9 cellular contexts compared by ENCODE assay signal in genomic region chr3:186540444-186541226, GRCh38. TPM values are rescaled to one million over a fixed set of nuclear protein-coding genes. Genes with fewer than 3 reads are reported as not detected.
DNase-seq lines count a peak whose midpoint lies in the region; ATAC-seq, FAIRE-seq and TF ChIP-seq lines count a peak whose summit lies in the region.
"Had no signal": no experiment of that assay in that cellular context is flagged by ENCODE, and none has a peak within 500 bp of the region (broad histone marks: within the 10 kb centered on the region; RNA-seq: fewer than 3 reads in every experiment).

No MANE protein-coding gene starts in this region.

- no peaks in the 10 kb centered on the region for H3K27me3 Mint-ChIP-seq in WTC11 (ENCODE audit: low read depth)

- H2AFZ ChIP-seq in keratinocyte (ENCODE audit: control insufficient read depth, low read length), result no peak overlapping the region

- H3K4me3 Mint-ChIP-seq in WTC11, result no peak overlapping the region

- peak overlapping the region; percentile 64 for H3K27ac ChIP-seq in keratinocyte (ENCODE audit: control insufficient read depth, insufficient read depth, low read length)
- H3K27ac ChIP-seq: BLaER1 had no signal

- no peaks in the 10 kb centered on the region for H3K9me3 ChIP-seq in keratinocyte (ENCODE audit: control insufficient read depth, low read depth, low read length)
- H3K9me3 ChIP-seq: BLaER1 had no signal

- H3K9me1 ChIP-seq in keratinocyte (ENCODE audit: control insufficient read depth, extremely low read depth, insufficient read depth, low read length), result no peaks in the 10 kb centered on the region

- ATAC-seq in HG03108 (IDR thresholded peaks at IDR 0.05; ENCODE audit: unreplicated experiment), result peak; percentile 61
- ATAC-seq in WTC11, result peak; percentile 86

- H3K4me1 ChIP-seq in keratinocyte (ENCODE audit: control insufficient read depth, extremely low read depth, insufficient read depth, low read length), result peaks cover 17% of the 10 kb centered on the region
- H3K4me1 ChIP-seq: BLaER1 had no signal

- no peaks in the 10 kb centered on the region for H3K9me3 Mint-ChIP-seq in WTC11

- FAIRE-seq in bronchial epithelial cell (lab: Jason Lieb, UNC) (peak; percentile 64), keratinocyte (lab: Jason Lieb, UNC) (peak; percentile 89)

- peak overlapping the region; percentile 68 for H3K4me2 ChIP-seq in keratinocyte (ENCODE audit: control insufficient read depth, extremely low read depth, insufficient read depth, low read depth, low read length)
- H3K4me2 ChIP-seq: BLaER1 had no signal

- no peaks in the 10 kb centered on the region for H3K36me3 ChIP-seq in bronchial epithelial cell (ENCODE audit: control insufficient read depth, insufficient read depth, low read length)
- no peaks in the 10 kb centered on the region for H3K36me3 ChIP-seq in keratinocyte (ENCODE audit: control insufficient read depth in 2 of 2, extremely low read depth in 1 of 2, insufficient read depth in 2 of 2, low read length in 2 of 2)

- peaks cover 6% of the 10 kb centered on the region for H3K4me1 Mint-ChIP-seq in WTC11

- CTCF ChIA-PET in WTC11 (lab: Charles Lee), result interaction anchor here (0.6 to 3.7 kb wide), 64 partner anchors 8 to 597 kb away, joined by 3 to 117 read pairs (median 4); partner anchors contain the start of genes DGKG and DNAJB11

- TF ChIP-seq CTCF in WTC11 (IDR thresholded peaks at IDR 0.05) (peak; percentile 40; the same call in 1 of the 2 replicates), bronchial epithelial cell (IDR thresholded peaks at IDR 0.05; ENCODE audit: insufficient read depth, low read length, severe bottlenecking) (peak; percentile 53), keratinocyte (optimal IDR thresholded peaks at IDR 0.05 in 1 of 3, IDR thresholded peaks at IDR 0.05 in 1 of 3, conservative IDR thresholded peaks at IDR 0.05 in 1 of 3; ENCODE audit: extremely low read depth in 1 of 3, insufficient read depth in 2 of 3, low read length in 3 of 3) (peak; percentile 42 to 74 (median 73))

- H3K4me3 ChIP-seq in bronchial epithelial cell (ENCODE audit: low read depth, low read length) (no peak overlapping the region), keratinocyte (ENCODE audit: control insufficient read depth in 2 of 3, extremely low read depth in 1 of 3, insufficient read depth in 2 of 3, low read depth in 1 of 3, low read length in 3 of 3) (peak overlapping the region in 1 of 3 experiments; percentile 15)
- H3K4me3 ChIP-seq: BLaER1 had no signal

- H3K36me3 Mint-ChIP-seq in WTC11, result no peaks in the 10 kb centered on the region

- peak overlapping the region; percentile 22 for H3K27ac Mint-ChIP-seq in WTC11

- H3K27me3 ChIP-seq in bronchial epithelial cell (ENCODE audit: control insufficient read depth, insufficient read depth, low read length) (no peaks in the 10 kb centered on the region), keratinocyte (ENCODE audit: control insufficient read depth, extremely low read depth, insufficient read depth, low read length) (no peaks in the 10 kb centered on the region)
- H3K27me3 ChIP-seq: BLaER1 had no signal

- no peaks in the 10 kb centered on the region for H4K20me1 ChIP-seq in keratinocyte (ENCODE audit: control insufficient read depth, extremely low read depth, insufficient read depth, low read length)
- H4K20me1 ChIP-seq: BLaER1 had no signal

- dilution Hi-C loops in keratinocyte (cut with MboI; ENCODE audit: extremely low pct_ligation_motif_present, low sequenced_read_pairs), result no loop called here

- POLR2A ChIA-PET in WTC11 (lab: Charles Lee), result interaction anchor here (0.7 to 1.8 kb wide), 2 partner anchors 247 to 281 kb away, joined by 3 to 4 read pairs; no protein-coding TSS in a partner anchor

- H3K79me2 ChIP-seq in keratinocyte (ENCODE audit: control insufficient read depth, insufficient read depth, low read length), result no peaks in the 10 kb centered on the region

- peak; percentile 39 to 58 for DNase-seq in NCI-H187 (lab: John Stamatoyannopoulos, UW)
- DNase-seq in NCI-H187 treated with DMSO at 0.1 percent for 48 hours (lab: John Stamatoyannopoulos, UW), result no peak
- DNase-seq in NCI-H2227 (lab: John Stamatoyannopoulos, UW; ENCODE audit: unreplicated experiment), result peak; percentile 84
- peak; percentile 75 for DNase-seq in WTC11 (ENCODE audit: low spot score)
- DNase-seq in bronchial epithelial cell (ENCODE audit: low read depth), result peak; percentile 83
- peak; percentile 38 for DNase-seq in keratinocyte (ENCODE audit: low read depth, low spot score)
- peak; percentile 57 to 83 for DNase-seq in stimulated activated CD4-positive, alpha-beta T cell treated with anti-CD3 and anti-CD28 coated beads, Interleukin-1b, Interleukin-23, amount 100 ng/mL, for 4 hours (ENCODE audit: low read depth in 2 of 2)

- no peak overlapping the region for H3K9ac ChIP-seq in keratinocyte (ENCODE audit: control insufficient read depth, extremely low read depth, insufficient read depth, low read length)
- H3K9ac ChIP-seq: BLaER1 had no signal

TF ChIP-seq in WTC11, 78 proteins besides CTCF, POLR2A, EP300 and RAD21 (continues in another document):
- TF ChIP-seq CREB1 (CRISPR knock-in tag; IDR thresholded peaks at IDR 0.05) (no peak), CREM (CRISPR knock-in tag; IDR thresholded peaks at IDR 0.05) (no peak), JUN (CRISPR knock-in tag; IDR thresholded peaks at IDR 0.05) (no peak), HMGXB4 (CRISPR knock-in tag; IDR thresholded peaks at IDR 0.05) (no peak)

RNA-seq across cellular contexts. Expression of gene CRYGS, which starts 3.5 kb away (rescaled TPM):
- 1.7 to 2.9 TPM (median 1.9 TPM) in 3 replicates for total RNA-seq in WTC11 (2021)
- total RNA-seq in bronchial epithelial cell, result 0.79 and 1.7 TPM in 2 replicates
- polyA plus RNA-seq in keratinocyte, result 1.1 to 5.2 TPM (median 3.4 TPM) in 3 replicates
- 0.86 TPM for polyA plus RNA-seq in keratinocyte (2011; ENCODE audit: low read depth)
- polyA plus RNA-seq in keratinocyte (2011; cell fraction: cytosol; rRNA removed), result 0.12 and 0.18 TPM in 2 replicates
- polyA plus RNA-seq in keratinocyte (2011; cell fraction: nucleus; rRNA removed), result 11.1 and 12.5 TPM in 2 replicates
- 1.2 and 3.3 TPM in 2 replicates for polyA plus RNA-seq in keratinocyte (2012; ENCODE audit: low replicate concordance)
- polyA minus RNA-seq in keratinocyte, result 1.5 to 3.6 TPM in 2 of 3 replicates, not detected in the other
- polyA minus RNA-seq in keratinocyte (2011; cell fraction: cytosol; rRNA and poly(A)+ RNA removed), result not detected
- polyA minus RNA-seq in keratinocyte (2011; cell fraction: nucleus; rRNA and poly(A)+ RNA removed), result 4.0 and 4.2 TPM in 2 replicates

RNA-seq across cellular contexts. Expression of gene TBCCD1, which starts 26.5 kb away (rescaled TPM):
- total RNA-seq in WTC11 (2021) (10.6 to 11.5 TPM (median 11.3 TPM) in 3 replicates), bronchial epithelial cell (13.7 and 14.7 TPM in 2 replicates)
- 14.2 to 15.8 TPM (median 15.0 TPM) in 3 replicates for polyA plus RNA-seq in keratinocyte
- 8.8 TPM for polyA plus RNA-seq in keratinocyte (2011; ENCODE audit: low read depth)
- polyA plus RNA-seq in keratinocyte (2011; cell fraction: cytosol; rRNA removed), result 9.0 and 15.3 TPM in 2 replicates
- 15.9 and 17.3 TPM in 2 replicates for polyA plus RNA-seq in keratinocyte (2011; cell fraction: nucleus; rRNA removed)
- polyA plus RNA-seq in keratinocyte (2012; ENCODE audit: low replicate concordance), result 8.3 TPM in 2 replicates
- polyA minus RNA-seq in keratinocyte, result 7.0 to 24.6 TPM (median 18.3 TPM) in 3 replicates
- polyA minus RNA-seq in keratinocyte (2011; cell fraction: cytosol; rRNA and poly(A)+ RNA removed), result 10.9 TPM
- 9.7 and 16.9 TPM in 2 replicates for polyA minus RNA-seq in keratinocyte (2011; cell fraction: nucleus; rRNA and poly(A)+ RNA removed)

RNA-seq across cellular contexts. Expression of gene DNAJB11, which starts 29.9 kb away (rescaled TPM):
- total RNA-seq in WTC11 (2021) (44.2 to 56.3 TPM (median 47.8 TPM) in 3 replicates), bronchial epithelial cell (66.6 and 94.5 TPM in 2 replicates)
- polyA plus RNA-seq in keratinocyte, result 29.2 to 61.8 TPM (median 51.9 TPM) in 3 replicates
- polyA plus RNA-seq in keratinocyte (2011; ENCODE audit: low read depth), result 120 TPM
- polyA plus RNA-seq in keratinocyte (2011; cell fraction: cytosol; rRNA removed), result 22.2 and 25.9 TPM in 2 replicates
- 54.9 and 91.4 TPM in 2 replicates for polyA plus RNA-seq in keratinocyte (2011; cell fraction: nucleus; rRNA removed)
- 44.9 and 73.0 TPM in 2 replicates for polyA plus RNA-seq in keratinocyte (2012; ENCODE audit: low replicate concordance)
- 6.5 to 19.7 TPM (median 9.0 TPM) in 3 replicates for polyA minus RNA-seq in keratinocyte
- 13.0 TPM for polyA minus RNA-seq in keratinocyte (2011; cell fraction: cytosol; rRNA and poly(A)+ RNA removed)
- 19.3 and 31.4 TPM in 2 replicates for polyA minus RNA-seq in keratinocyte (2011; cell fraction: nucleus; rRNA and poly(A)+ RNA removed)
